Comparison of ENCODE assay signal across 8 cellular contexts in genomic region chr9:128635266-128636023, GRCh38. TPM values are rescaled to one million over a fixed set of nuclear protein-coding genes. Genes with fewer than 3 reads are reported as not detected.
DNase-seq lines count a peak whose midpoint lies in the region; ATAC-seq, FAIRE-seq and TF ChIP-seq lines count a peak whose summit lies in the region.

No MANE protein-coding gene starts in this region.

- peak overlapping the region; percentile 82 for H3K9ac ChIP-seq in astrocyte (ENCODE audit: low read length)
- H3K9ac ChIP-seq in smooth muscle cell (ENCODE audit: low read depth), result peak overlapping the region; percentile 10

- H3K4me3 Mint-ChIP-seq in astrocyte (ENCODE audit: unreplicated experiment), result no peak overlapping the region

- H3K27me3 ChIP-seq in astrocyte (ENCODE audit: insufficient read depth, low read length), result no peaks in the 10 kb centered on the region
- H3K27me3 ChIP-seq in iPS DF 6.9 (ENCODE audit: control insufficient read depth, insufficient read depth, low read length), result no peaks in the 10 kb centered on the region
- H3K27me3 ChIP-seq in smooth muscle cell (ENCODE audit: low read depth), result no peaks in the 10 kb centered on the region

- TF ChIP-seq CTCF in astrocyte (IDR thresholded peaks at IDR 0.05; ENCODE audit: insufficient read depth, low read depth, low read length) (peak; percentile 70), smooth muscle cell (IDR thresholded peaks at IDR 0.05; ENCODE audit: borderline replicate concordance, insufficient read depth, poor library complexity, severe bottlenecking) (peak; percentile 82)

- H3K36me3 ChIP-seq in astrocyte (ENCODE audit: insufficient read depth, low read length) (peaks cover 28% of the 10 kb centered on the region), iPS DF 6.9 (ENCODE audit: control insufficient read depth, insufficient read depth, low read length) (peaks cover 39% of the 10 kb centered on the region), smooth muscle cell (ENCODE audit: low read depth) (no peaks in the 10 kb centered on the region)

- H4K20me1 ChIP-seq in astrocyte (ENCODE audit: insufficient read depth, low read length) (peaks cover 24% of the 10 kb centered on the region), smooth muscle cell (ENCODE audit: low read depth) (no peaks in the 10 kb centered on the region)

- WGBS in iPS DF 6.9 (ENCODE audit: insufficient coverage, insufficient read length), result no CpG with 5 or more reads among the region's 20 CpGs
- 24% methylated on average over 15 of the region's 20 CpGs for WGBS in smooth muscle cell (ENCODE audit: low lambda C conversion rate)

- no peak for ATAC-seq in HG03439 (IDR thresholded peaks at IDR 0.05; ENCODE audit: unreplicated experiment)

- peaks cover 13% of the 10 kb centered on the region for H3K36me3 Mint-ChIP-seq in astrocyte (ENCODE audit: low read depth, unreplicated experiment)

- no peak for FAIRE-seq in astrocyte (lab: Jason Lieb, UNC)

- H3K27me3 Mint-ChIP-seq in astrocyte (ENCODE audit: low read depth, unreplicated experiment), result no peaks in the 10 kb centered on the region

- H3K4me3 ChIP-seq in astrocyte (ENCODE audit: insufficient read depth, low read depth, low read length), result no peak overlapping the region
- no peak overlapping the region for H3K4me3 ChIP-seq in iPS DF 6.9 (ENCODE audit: low read length)
- no peak overlapping the region for H3K4me3 ChIP-seq in smooth muscle cell

- H3K4me1 ChIP-seq in astrocyte (ENCODE audit: insufficient read depth, low read length) (peaks cover 17% of the 10 kb centered on the region), iPS DF 6.9 (ENCODE audit: control insufficient read depth, insufficient read depth, low read length) (peaks cover 7% of the 10 kb centered on the region), smooth muscle cell (ENCODE audit: low read depth) (no peaks in the 10 kb centered on the region)

- H3K27ac ChIP-seq in astrocyte (ENCODE audit: low read depth, low read length), result peak overlapping the region; percentile 89
- no peak overlapping the region for H3K27ac ChIP-seq in iPS DF 6.9 (ENCODE audit: low read length)
- peak overlapping the region; percentile 40 for H3K27ac ChIP-seq in smooth muscle cell (ENCODE audit: low read depth)

- H3K9me3 Mint-ChIP-seq in astrocyte (ENCODE audit: unreplicated experiment), result no peaks in the 10 kb centered on the region

- H3K9me3 ChIP-seq in astrocyte (ENCODE audit: insufficient read depth, low read depth, low read length) (no peaks in the 10 kb centered on the region), iPS DF 6.9 (ENCODE audit: control insufficient read depth, insufficient read depth, low read length) (no peaks in the 10 kb centered on the region), smooth muscle cell (replicated peaks; ENCODE audit: low read depth) (no peaks in the 10 kb centered on the region)

- H3K27ac Mint-ChIP-seq in astrocyte (ENCODE audit: unreplicated experiment), result peak overlapping the region; percentile 80

- H3K79me2 ChIP-seq in astrocyte (ENCODE audit: insufficient read depth, low read length) (no peaks in the 10 kb centered on the region), smooth muscle cell (ENCODE audit: low read depth) (no peaks in the 10 kb centered on the region)

- peak overlapping the region; percentile 86 for H3K4me2 ChIP-seq in astrocyte (ENCODE audit: low read length)
- peak overlapping the region; percentile 78 for H3K4me2 ChIP-seq in smooth muscle cell

- H2AFZ ChIP-seq in astrocyte (ENCODE audit: low read depth, low read length) (peak overlapping the region; percentile 30), smooth muscle cell (ENCODE audit: low read depth) (no peak overlapping the region)

- peaks cover under 1% of the 10 kb centered on the region for H3K4me1 Mint-ChIP-seq in astrocyte (ENCODE audit: low read depth, unreplicated experiment)

- peaks cover 17% of the 10 kb centered on the region for H3F3A ChIP-seq in smooth muscle cell (ENCODE audit: low read depth)

- DNase-seq in EH (ENCODE audit: low read depth) (peak; percentile 98), NCI-H1105 treated with DMSO at 0.1 percent for 48 hours (lab: John Stamatoyannopoulos, UW) (peak; percentile 68), astrocyte (ENCODE audit: low read depth) (peak; percentile 89), iPS DF 6.9 (ENCODE audit: low read depth, low spot score) (peak; percentile 58), smooth muscle cell (lab: John Stamatoyannopoulos, UW; ENCODE audit: unreplicated experiment) (peak; percentile 48), NCI-H524 treated with DMSO at 0.1 percent for 48 hours (lab: John Stamatoyannopoulos, UW) (no peak)
- no peak for DNase-seq in activated CD4-positive, alpha-beta T cell treated with anti-CD3 and anti-CD28 coated beads, Interleukin-2, amount 50 U/mL, for 48 hours

RNA-seq across cellular contexts. Expression of gene DYNC2I2, which starts 21.2 kb away (rescaled TPM):
- 19.5 and 20.6 TPM in 2 replicates for total RNA-seq in astrocyte
- total RNA-seq in smooth muscle cell, result 23.5 and 28.6 TPM in 2 replicates
- polyA plus RNA-seq in smooth muscle cell, result 50.9 and 58.3 TPM in 2 replicates

RNA-seq across cellular contexts. Expression of gene SET, which starts 53.6 kb away (rescaled TPM):
- total RNA-seq in astrocyte, result 361 and 397 TPM in 2 replicates
- total RNA-seq in smooth muscle cell, result 262 and 380 TPM in 2 replicates
- 162 and 197 TPM in 2 replicates for polyA plus RNA-seq in smooth muscle cell

Comparison
In these comparisons a context has a peak if more than half of its experiments do, and no peak if none do; other contexts are left out.
1. DNase-seq: peak in EH (single experiment), NCI-H1105 treated with DMSO at 0.1 percent for 48 hours (single experiment), astrocyte (single experiment), iPS DF 6.9 (single experiment) and smooth muscle cell (single experiment); none in NCI-H524 treated with DMSO at 0.1 percent for 48 hours (single experiment) and activated CD4-positive, alpha-beta T cell treated with anti-CD3 and anti-CD28 coated beads, Interleukin-2, amount 50 U/mL, for 48 hours (0 of 2).